Comparison of ENCODE assay signal across 8 cellular contexts in genomic region chr5:177453852-177454396, GRCh38. TPM values are rescaled to one million over a fixed set of nuclear protein-coding genes. Genes with fewer than 3 reads are reported as not detected.
DNase-seq lines count a peak whose midpoint lies in the region; ATAC-seq and TF ChIP-seq lines count a peak whose summit lies in the region.

No MANE protein-coding gene starts in this region.

- peak; percentile 1 for ATAC-seq in GM19025 (IDR thresholded peaks at IDR 0.05; ENCODE audit: low read depth, unreplicated experiment)

- H3K79me2 ChIP-seq in Karpas-422 (ENCODE audit: low read length) = peaks cover 23% of the 10 kb centered on the region

- H3K9ac ChIP-seq in BLaER1 = peak overlapping the region; percentile 87
- H3K9ac ChIP-seq in Karpas-422 (ENCODE audit: low read length) = peak overlapping the region; percentile 78

- no peak overlapping the region for H2AFZ ChIP-seq in Karpas-422 (ENCODE audit: low read length)

- peak overlapping the region; percentile 95 for H3K4me2 ChIP-seq in BLaER1
- peak overlapping the region; percentile 87 for H3K4me2 ChIP-seq in Karpas-422 (ENCODE audit: low read depth, low read length, poor library complexity, severe bottlenecking)

- H3K36me3 ChIP-seq in BLaER1 = peaks cover 31% of the 10 kb centered on the region
- H3K36me3 ChIP-seq in Karpas-422 (ENCODE audit: insufficient read depth, low read length) = no peaks in the 10 kb centered on the region

- H3K27me3 ChIP-seq in BLaER1 (no peaks in the 10 kb centered on the region), Karpas-422 (ENCODE audit: low read length) (no peaks in the 10 kb centered on the region), mononuclear cell (ENCODE audit: insufficient read depth, low read length) (no peaks in the 10 kb centered on the region)

- H4K20me1 ChIP-seq in BLaER1 = peaks cover 68% of the 10 kb centered on the region
- H4K20me1 ChIP-seq in Karpas-422 (ENCODE audit: insufficient read depth, low read depth, low read length) = peaks cover 8% of the 10 kb centered on the region; the same call in 1 of the 2 replicates

- H3K9me3 ChIP-seq in BLaER1 (no peaks in the 10 kb centered on the region), Karpas-422 (ENCODE audit: low read length) (no peaks in the 10 kb centered on the region), mononuclear cell (ENCODE audit: low read depth, low read length) (no peaks in the 10 kb centered on the region)

- no peak for TF ChIP-seq CTCF in cardiac fibroblast (IDR thresholded peaks at IDR 0.05; ENCODE audit: low read depth, low read length)

- H3K4me3 ChIP-seq in BLaER1 (peak overlapping the region; percentile 76), Karpas-422 (ENCODE audit: low read length) (peak overlapping the region; percentile 89), cardiac fibroblast (replicated peaks in 1 of 2; ENCODE audit: low read depth in 2 of 2, low read length in 2 of 2) (peak overlapping the region; percentile 24 to 26), mononuclear cell (ENCODE audit: low read length) (peak overlapping the region; percentile 25)

- no peaks in the 10 kb centered on the region for H3K9me2 ChIP-seq in Karpas-422 (replicated peaks; ENCODE audit: insufficient read depth, low read length)

- peak overlapping the region; percentile 91 for H3K27ac ChIP-seq in BLaER1
- H3K27ac ChIP-seq in Karpas-422 (ENCODE audit: low read length) = peak overlapping the region; percentile 86

- DNase-seq in Karpas-422 (peak; percentile 87), cardiac fibroblast (ENCODE audit: low read depth in 2 of 2) (peak in 1 of 2 donors; percentile 45), SW 1271 (lab: John Stamatoyannopoulos, UW) (no peak), HuH-7.5 (ENCODE audit: low spot score) (no peak), GOT3 (lab: John Stamatoyannopoulos, UW) (no peak)

- H3K4me1 ChIP-seq in BLaER1 (peaks cover 71% of the 10 kb centered on the region), Karpas-422 (ENCODE audit: low read length) (peaks cover 77% of the 10 kb centered on the region), mononuclear cell (ENCODE audit: insufficient read depth, low read length) (peaks cover 44% of the 10 kb centered on the region)

RNA-seq across cellular contexts. Expression of gene PRR7, which starts 7.3 kb away (rescaled TPM):
- 26.8 and 59.4 TPM in 2 replicates for total RNA-seq in Karpas-422 (2014; rRNA removed; shearing (Covaris generic); ENCODE audit: low replicate concordance)
- 25.8 TPM for total RNA-seq in mononuclear cell

RNA-seq across cellular contexts. Expression of gene DBN1, which starts 19.5 kb away (rescaled TPM):
- total RNA-seq in Karpas-422 (2014; rRNA removed; shearing (Covaris generic); ENCODE audit: low replicate concordance) = 29.1 and 72.7 TPM in 2 replicates
- 4.6 TPM for total RNA-seq in mononuclear cell

RNA-seq across cellular contexts. Expression of gene GRK6, which starts 27.4 kb away (rescaled TPM):
- total RNA-seq in Karpas-422 (2014; rRNA removed; shearing (Covaris generic); ENCODE audit: low replicate concordance) = 45.5 and 79.1 TPM in 2 replicates
- 75.2 TPM for total RNA-seq in mononuclear cell

RNA-seq across cellular contexts. Expression of gene PDLIM7, which starts 43.5 kb away (rescaled TPM):
- 53.6 and 138 TPM in 2 replicates for total RNA-seq in Karpas-422 (2014; rRNA removed; shearing (Covaris generic); ENCODE audit: low replicate concordance)
- total RNA-seq in mononuclear cell = 19.9 TPM

RNA-seq across cellular contexts. Expression of gene F12, which starts 44.6 kb away (rescaled TPM):
- 6.0 and 6.5 TPM in 2 replicates for total RNA-seq in Karpas-422 (2014; rRNA removed; shearing (Covaris generic); ENCODE audit: low replicate concordance)
- total RNA-seq in mononuclear cell = 0.52 TPM

Comparison
In these comparisons a context has a peak if more than half of its experiments do, and no peak if none do; other contexts are left out.
1. H3K4me3 ChIP-seq: peak in every context shown above with its lines; median percentile 89 in Karpas-422; 76 in BLaER1; 25 in cardiac fibroblast; 25 in mononuclear cell.